ENCODE assay signal across 16 cellular contexts in the genomic region with DNA sequence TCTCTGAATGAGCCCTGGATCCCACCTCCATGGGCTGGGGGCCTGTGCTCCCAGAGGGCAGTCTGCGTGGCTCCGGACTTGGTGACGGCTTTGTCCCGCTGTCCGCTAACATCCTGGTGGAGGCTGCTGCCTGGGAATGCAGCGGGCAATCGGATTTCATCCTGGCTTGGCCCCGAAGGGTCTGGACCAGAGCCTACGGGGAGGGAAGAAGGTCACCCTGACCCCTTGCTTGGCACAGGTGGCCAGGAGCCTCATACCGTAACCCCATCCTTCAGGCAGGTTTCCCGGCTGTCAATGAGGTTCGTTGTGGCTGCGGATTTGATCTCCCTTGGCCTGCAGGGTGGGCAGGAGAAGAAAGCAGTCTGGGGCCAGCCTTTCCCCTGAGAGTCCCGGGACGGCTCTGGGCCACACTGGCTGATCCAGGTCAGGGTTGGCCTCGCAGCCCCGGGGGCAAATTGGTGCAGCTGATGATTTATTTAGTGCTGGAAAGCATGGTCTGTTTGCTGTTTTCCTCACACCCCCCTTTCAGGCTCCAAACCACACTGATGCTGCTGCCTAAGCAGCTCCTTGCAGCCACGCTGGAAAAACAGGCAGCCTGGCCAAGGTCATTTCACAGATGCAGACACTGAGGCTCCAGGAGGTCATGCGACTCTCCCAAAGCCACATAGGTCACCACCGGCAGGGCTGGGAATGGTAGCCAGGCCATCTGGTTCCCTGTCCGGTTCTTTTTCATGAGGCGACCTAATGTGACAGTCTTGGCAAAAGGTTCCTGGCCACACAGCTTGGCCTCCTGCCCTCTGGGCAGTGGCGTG. TPM values are rescaled to one million over a fixed set of nuclear protein-coding genes. Genes with fewer than 3 reads are reported as not detected.
DNase-seq lines count a peak whose midpoint lies in the region; ATAC-seq and TF ChIP-seq lines count a peak whose summit lies in the region.
"Had no signal": no experiment of that assay in that cellular context is flagged by ENCODE, and none has a peak within 500 bp of the region (broad histone marks: within the 10 kb centered on the region; RNA-seq: fewer than 3 reads in every experiment).

No MANE protein-coding gene starts in this region.

- H3K36me3 ChIP-seq in right lobe of liver, result no peaks in the 10 kb centered on the region
- H3K36me3 ChIP-seq in stomach smooth muscle (ENCODE audit: control insufficient read depth in 2 of 2, insufficient read depth in 2 of 2, low read length in 2 of 2), result no peaks in the 10 kb centered on the region

- BruUV-seq in Calu3 (replicated peaks; lab: Mats Ljungman, UMichigan), result no TSS peak

- WGBS in right lobe of liver (ENCODE audit: insufficient coverage, low coverage, low lambda C conversion rate, missing lambda C conversion rate), result 19% methylated on average over 7 of the region's 23 CpGs

- intact Hi-C loops in right lobe of liver (cut with DNase I) (no loop called here), Calu3 (cut with micrococcal nuclease; ENCODE audit: unreplicated experiment) (no loop called here)

- no peak overlapping the region for H3K4me3 Mint-ChIP-seq in activated CD8-positive, alpha-beta memory T cell treated with anti-CD3 and anti-CD28 coated beads, Interleukin-2, amount 10 ng/mL, durations not matched to agents 7 days and 5 days
- no peak overlapping the region for H3K4me3 Mint-ChIP-seq in Calu3 (ENCODE audit: low read depth, unreplicated experiment)
- H3K4me3 Mint-ChIP-seq: activated CD8-positive, alpha-beta T cell treated with anti-CD3 and anti-CD28 coated beads for 36 hours; mesothelial cell of epicardium; stimulated activated naive CD8-positive, alpha-beta T cell treated with anti-CD3 and anti-CD28 coated beads, Interleukin-15, amount 100 ng/mL, for 72 hours had no signal

- CTCF ChIA-PET in activated CD8-positive, alpha-beta memory T cell treated with anti-CD3 and anti-CD28 coated beads, Interleukin-2, amount 10 ng/mL, durations not matched to agents 7 days and 5 days (lab: Charles Lee), result no interaction called here
- CTCF ChIA-PET in Calu3 (lab: Charles Lee), result no interaction called here

- H3K4me1 ChIP-seq in right lobe of liver (peaks cover 0 to 16% (median 5%) of the 10 kb centered on the region in 4 donors), stomach smooth muscle (ENCODE audit: control insufficient read depth, insufficient read depth, low read length) (peaks cover 76% of the 10 kb centered on the region)

- H3K4me1 Mint-ChIP-seq in activated CD8-positive, alpha-beta memory T cell treated with anti-CD3 and anti-CD28 coated beads, Interleukin-2, amount 10 ng/mL, durations not matched to agents 7 days and 5 days, result no peaks in the 10 kb centered on the region
- peaks cover 6% of the 10 kb centered on the region for H3K4me1 Mint-ChIP-seq in Calu3 (ENCODE audit: low read depth, unreplicated experiment)

- H3K27me3 ChIP-seq in right lobe of liver (no peaks in the 10 kb centered on the region), stomach smooth muscle (ENCODE audit: control insufficient read depth in 1 of 2, insufficient read depth in 2 of 2, low read length in 2 of 2) (no peaks in the 10 kb centered on the region)

- H3K36me3 Mint-ChIP-seq in activated CD8-positive, alpha-beta memory T cell treated with anti-CD3 and anti-CD28 coated beads, Interleukin-2, amount 10 ng/mL, durations not matched to agents 7 days and 5 days, result no peaks in the 10 kb centered on the region
- H3K36me3 Mint-ChIP-seq in Calu3 (ENCODE audit: insufficient read depth, unreplicated experiment), result peaks cover 3% of the 10 kb centered on the region
- H3K36me3 Mint-ChIP-seq: mesothelial cell of epicardium had no signal

- TF ChIP-seq POLR2A in right lobe of liver (IDR thresholded peaks at IDR 0.05), result no peak

- peak overlapping the region in 2 of 3 donors; percentile 8 to 26 for H3K27ac ChIP-seq in right lobe of liver
- peak overlapping the region; percentile 58 for H3K27ac ChIP-seq in stomach smooth muscle (ENCODE audit: low read length)

- ATAC-seq in right lobe of liver, result peak; percentile 88 to 95 (median 92)
- no peak for ATAC-seq in activated CD8-positive, alpha-beta memory T cell treated with anti-CD3 and anti-CD28 coated beads, Interleukin-2, amount 10 ng/mL, durations not matched to agents 7 days and 5 days
- ATAC-seq: activated CD8-positive, alpha-beta T cell treated with anti-CD3 and anti-CD28 coated beads for 36 hours; esophagus mucosa; stimulated activated naive CD8-positive, alpha-beta T cell treated with anti-CD3 and anti-CD28 coated beads, Interleukin-15, amount 100 ng/mL, for 72 hours had no signal

- no peaks in the 10 kb centered on the region for H3K27me3 Mint-ChIP-seq in activated CD8-positive, alpha-beta memory T cell treated with anti-CD3 and anti-CD28 coated beads, Interleukin-2, amount 10 ng/mL, durations not matched to agents 7 days and 5 days
- no peaks in the 10 kb centered on the region for H3K27me3 Mint-ChIP-seq in Calu3 (ENCODE audit: unreplicated experiment)
- H3K27me3 Mint-ChIP-seq: activated CD8-positive, alpha-beta T cell treated with anti-CD3 and anti-CD28 coated beads for 36 hours; stimulated activated naive CD8-positive, alpha-beta T cell treated with anti-CD3 and anti-CD28 coated beads, Interleukin-15, amount 100 ng/mL, for 72 hours had no signal

- no peak overlapping the region for H3K4me3 ChIP-seq in LNCaP clone FGC (ENCODE audit: low read depth, low read length)
- H3K4me3 ChIP-seq in right lobe of liver, result no peak overlapping the region
- peak overlapping the region in 1 of 2 donors; percentile 22 for H3K4me3 ChIP-seq in stomach smooth muscle (ENCODE audit: low read length in 2 of 2)

- TF ChIP-seq CTCF in LNCaP clone FGC (IDR thresholded peaks at IDR 0.05; ENCODE audit: control insufficient read depth, extremely low read depth, insufficient read depth) (no peak), right lobe of liver (IDR thresholded peaks at IDR 0.05) (no peak), Calu3 (IDR thresholded peaks at IDR 0.05; ENCODE audit: unreplicated experiment) (no peak)

- H3K9me3 Mint-ChIP-seq in activated CD8-positive, alpha-beta memory T cell treated with anti-CD3 and anti-CD28 coated beads, Interleukin-2, amount 10 ng/mL, durations not matched to agents 7 days and 5 days (ENCODE audit: low read depth), result no peaks in the 10 kb centered on the region
- no peaks in the 10 kb centered on the region for H3K9me3 Mint-ChIP-seq in Calu3 (ENCODE audit: low read depth, unreplicated experiment)
- H3K9me3 Mint-ChIP-seq: activated CD8-positive, alpha-beta T cell treated with anti-CD3 and anti-CD28 coated beads for 36 hours; mesothelial cell of epicardium; stimulated activated naive CD8-positive, alpha-beta T cell treated with anti-CD3 and anti-CD28 coated beads, Interleukin-15, amount 100 ng/mL, for 72 hours had no signal

- H3K9me3 ChIP-seq in right lobe of liver (no peaks in the 10 kb centered on the region), stomach smooth muscle (ENCODE audit: control insufficient read depth in 2 of 2, low read length in 2 of 2) (no peaks in the 10 kb centered on the region)

- no peak overlapping the region for H3K27ac Mint-ChIP-seq in activated CD8-positive, alpha-beta memory T cell treated with anti-CD3 and anti-CD28 coated beads, Interleukin-2, amount 10 ng/mL, durations not matched to agents 7 days and 5 days
- H3K27ac Mint-ChIP-seq in Calu3 (ENCODE audit: unreplicated experiment), result no peak overlapping the region
- H3K27ac Mint-ChIP-seq: activated CD8-positive, alpha-beta T cell treated with anti-CD3 and anti-CD28 coated beads for 36 hours; stimulated activated naive CD8-positive, alpha-beta T cell treated with anti-CD3 and anti-CD28 coated beads, Interleukin-15, amount 100 ng/mL, for 72 hours had no signal

- peak overlapping the region in 1 of 2 donors; percentile 29 for H3K9ac ChIP-seq in stomach smooth muscle (ENCODE audit: low read length in 2 of 2)

- DNase-seq in LNCaP clone FGC (ENCODE audit: low read depth), result peak; percentile 83
- peak; percentile 86 for DNase-seq in cerebellum (ENCODE audit: low spot score)
- peak; percentile 73 to 90 (median 85) for DNase-seq in right lobe of liver
- DNase-seq in EL, result no peak
- no peak for DNase-seq in activated CD8-positive, alpha-beta memory T cell treated with anti-CD3 and anti-CD28 coated beads, Interleukin-2, amount 10 ng/mL, durations not matched to agents 7 days and 5 days
- DNase-seq in OCI-M1 (lab: John Stamatoyannopoulos, UW), result no peak
- no peak for DNase-seq in Calu3
- DNase-seq: activated CD8-positive, alpha-beta T cell treated with anti-CD3 and anti-CD28 coated beads for 36 hours; activated naive CD4-positive, alpha-beta T cell; NCI-H2227 treated with DMSO at 0.1 percent for 48 hours; stimulated activated CD4-positive, alpha-beta T cell treated with anti-CD3 and anti-CD28 coated beads, Interleukin-4, amount 100 ng/mL, for 4 hours; stimulated activated naive CD8-positive, alpha-beta T cell treated with anti-CD3 and anti-CD28 coated beads, Interleukin-15, amount 100 ng/mL, for 72 hours; T1000 had no signal

RNA-seq across cellular contexts. Expression of gene PRDM11, which starts 15.0 kb away (rescaled TPM):
- total RNA-seq in cerebellum (10.9 TPM), right lobe of liver (1 to 10 TPM; 1.4 to 4.1 (median 3.8) TPM), Calu3 (2022) (8.1 and 11.5 TPM in 2 replicates)
- total RNA-seq in activated CD8-positive, alpha-beta memory T cell treated with anti-CD3 and anti-CD28 coated beads, Interleukin-2, amount 10 ng/mL, durations not matched to agents 7 days and 5 days, result 1 to 10 TPM; 2.5 to 4.6 TPM

Comparison
In these comparisons a context has a peak if more than half of its experiments do, and no peak if none do; other contexts are left out.
1. DNase-seq: peak in LNCaP clone FGC (single experiment), cerebellum (single experiment) and right lobe of liver (3 of 3); none in EL (single experiment), activated CD8-positive, alpha-beta memory T cell treated with anti-CD3 and anti-CD28 coated beads, Interleukin-2, amount 10 ng/mL, durations not matched to agents 7 days and 5 days (single experiment), OCI-M1 (single experiment) and Calu3 (single experiment).